8 cellular contexts compared by ENCODE assay signal in the genomic region with DNA sequence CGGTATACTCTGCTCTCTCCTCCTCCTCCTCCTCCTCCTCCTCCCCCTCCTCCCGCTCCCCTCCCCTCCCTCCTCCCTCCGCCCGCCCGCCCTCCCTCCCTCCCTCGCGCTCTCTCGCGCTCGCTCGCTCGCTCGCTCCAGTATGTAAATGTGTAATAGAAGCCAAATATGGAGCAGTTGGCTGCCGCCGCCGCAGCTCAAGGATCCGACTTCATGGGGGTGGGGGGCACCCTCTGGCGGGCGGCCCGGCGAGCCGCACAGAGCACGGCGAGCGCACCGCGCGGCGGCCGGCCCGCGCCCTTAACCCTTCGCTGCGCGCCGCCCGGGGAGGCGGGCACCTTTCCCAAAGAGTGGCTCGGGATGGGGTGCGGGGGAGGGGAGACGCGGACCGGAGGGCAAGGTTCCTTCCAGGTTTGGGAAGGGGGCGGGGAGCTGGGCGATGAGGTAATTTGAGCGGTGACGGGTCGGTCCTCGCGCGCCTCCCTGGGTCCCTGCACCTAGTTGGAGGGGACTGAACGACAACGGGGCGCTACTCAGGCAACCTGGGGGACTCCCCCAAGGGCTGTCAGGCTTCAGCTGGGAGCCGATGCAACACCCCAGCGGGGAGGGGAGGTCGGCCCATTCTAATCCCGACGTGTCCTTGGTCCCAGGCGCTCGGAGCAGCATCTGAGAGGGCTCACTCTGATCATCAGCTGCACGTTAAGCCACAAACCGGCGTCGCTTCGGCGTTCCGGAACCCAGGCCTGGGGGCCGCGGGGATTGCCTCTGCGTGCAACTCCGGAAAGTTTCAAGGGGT. TPM values are rescaled to one million over a fixed set of nuclear protein-coding genes. Genes with fewer than 3 reads are reported as not detected.
DNase-seq lines count a peak whose midpoint lies in the region; ATAC-seq and TF ChIP-seq lines count a peak whose summit lies in the region.

No MANE protein-coding gene starts in this region.

- H3K4me1 ChIP-seq in colonic mucosa: peaks cover 8% of the 10 kb centered on the region
- H3K4me1 ChIP-seq in left lung: peaks cover 8 to 72% of the 10 kb centered on the region in 2 donors

- DNase-seq in NCI-H345 (lab: John Stamatoyannopoulos, UW) (peak; percentile 47), NCI-H345 treated with DMSO at 0.1 percent for 48 hours (lab: John Stamatoyannopoulos, UW; ENCODE audit: unreplicated experiment) (no peak), NCI-H2171 (lab: John Stamatoyannopoulos, UW) (peak; percentile 60), colonic mucosa (peak; percentile 94), left lung (peak; percentile 90 to 96)
- peak; percentile 85 for DNase-seq in activated CD4-positive, alpha-beta T cell treated with anti-CD3 and anti-CD28 coated beads for 48 hours
- DNase-seq in stimulated activated CD4-positive, alpha-beta T cell treated with anti-CD3 and anti-CD28 coated beads, Interleukin-2, amount 100 ng/mL, for 4 hours (ENCODE audit: low read depth): peak; percentile 76

- peak overlapping the region; percentile 97 for H3K27ac ChIP-seq in colonic mucosa
- peak overlapping the region; percentile 98 to 99 for H3K27ac ChIP-seq in left lung

- H3K9me3 ChIP-seq in colonic mucosa (no peaks in the 10 kb centered on the region), left lung (no peaks in the 10 kb centered on the region)

- H3K4me3 ChIP-seq in colonic mucosa (peak overlapping the region; percentile 80), left lung (peak overlapping the region; percentile 70)

- H3K36me3 ChIP-seq in colonic mucosa (no peaks in the 10 kb centered on the region), left lung (no peaks in the 10 kb centered on the region)

- peak overlapping the region; percentile 92 to 97 for H3K9ac ChIP-seq in colonic mucosa (ENCODE audit: low read depth in 2 of 2, low read length in 2 of 2)

- TF ChIP-seq CTCF in colonic mucosa (IDR thresholded peaks at IDR 0.05) (no peak), left lung (IDR thresholded peaks at IDR 0.05) (peak in 1 of 2 donors; percentile 34)

- intact Hi-C loops in colonic mucosa (cut with DNase I): loop anchor here (2.0 to 5.0 kb wide), 3 partner anchors 249 to 429 kb away; no protein-coding TSS in a partner anchor
- intact Hi-C loops in left lung (cut with DNase I): loop anchor here (5.0 to 10.0 kb wide), 4 partner anchors 249 to 427 kb away; no protein-coding TSS in a partner anchor

- H3K27me3 ChIP-seq in colonic mucosa (no peaks in the 10 kb centered on the region), left lung (no peaks in the 10 kb centered on the region)

- peak; percentile 47 for ATAC-seq in HG02852 (IDR thresholded peaks at IDR 0.05; ENCODE audit: unreplicated experiment)
- peak; percentile 55 for ATAC-seq in left lung

RNA-seq across cellular contexts. Expression of a gene that starts 0.4 kb away (rescaled TPM):
- total RNA-seq in colonic mucosa (10 to 100 TPM; 24.5 to 41.9 TPM), left lung (10 to 100 TPM; 52.5 to 67.4 TPM)
